Comparison of ENCODE assay signal across 10 cellular contexts in genomic region chr19:29809795-29810503, GRCh38. TPM values are rescaled to one million over a fixed set of nuclear protein-coding genes. Genes with fewer than 3 reads are reported as not detected.
DNase-seq lines count a peak whose midpoint lies in the region; ATAC-seq, FAIRE-seq and TF ChIP-seq lines count a peak whose summit lies in the region.
"Had no signal": no experiment of that assay in that cellular context is flagged by ENCODE, and none has a peak within 500 bp of the region (broad histone marks: within the 10 kb centered on the region; RNA-seq: fewer than 3 reads in every experiment).

No MANE protein-coding gene starts in this region.

- intact Hi-C loops in uterus (cut with DNase I; ENCODE audit: low total_unique reads): no loop called here

- H3K4me1 ChIP-seq in A549 (peaks cover 21% of the 10 kb centered on the region), DND-41 (ENCODE audit: insufficient read depth, low read length) (peaks cover 22% of the 10 kb centered on the region), upper lobe of left lung (peaks cover 5 to 23% (median 9%) of the 10 kb centered on the region in 4 donors), uterus (peaks cover 0 to 3% of the 10 kb centered on the region in 2 donors)

- TF ChIP-seq POLR2A in A549 (IDR thresholded peaks at IDR 0.05; ENCODE audit: low read length): no peak
- no peak for TF ChIP-seq POLR2A in upper lobe of left lung (IDR thresholded peaks at IDR 0.05)
- no peak for TF ChIP-seq POLR2A in uterus (IDR thresholded peaks at IDR 0.05)

- TF ChIP-seq CTCF in A549 (IDR thresholded peaks at IDR 0.05): no peak
- no peak for TF ChIP-seq CTCF in DND-41 (IDR thresholded peaks at IDR 0.05; ENCODE audit: borderline replicate concordance, extremely low read depth, low read length, poor library complexity, severe bottlenecking)
- no peak for TF ChIP-seq CTCF in upper lobe of left lung (IDR thresholded peaks at IDR 0.05)
- no peak for TF ChIP-seq CTCF in uterus (IDR thresholded peaks at IDR 0.05)

- H3K9me3 ChIP-seq in A549 (no peaks in the 10 kb centered on the region), DND-41 (ENCODE audit: insufficient read depth, low read length, severe bottlenecking) (no peaks in the 10 kb centered on the region), T-helper 17 cell (ENCODE audit: control insufficient read depth, low read length, poor library complexity, severe bottlenecking) (no peaks in the 10 kb centered on the region), upper lobe of left lung (no peaks in the 10 kb centered on the region), uterus (no peaks in the 10 kb centered on the region)
- H3K9me3 ChIP-seq: BLaER1 had no signal

- H3K36me3 Mint-ChIP-seq in T-helper 17 cell (ENCODE audit: low read depth) (no peaks in the 10 kb centered on the region), immature natural killer cell (no peaks in the 10 kb centered on the region)

- no peaks in the 10 kb centered on the region for H3K27me3 ChIP-seq in DND-41 (ENCODE audit: insufficient read depth, low read length, poor library complexity)
- no peaks in the 10 kb centered on the region for H3K27me3 ChIP-seq in upper lobe of left lung
- no peaks in the 10 kb centered on the region for H3K27me3 ChIP-seq in uterus
- H3K27me3 ChIP-seq: BLaER1, hepatocyte had no signal

- H3K27me3 Mint-ChIP-seq in T-helper 17 cell: no peaks in the 10 kb centered on the region
- H3K27me3 Mint-ChIP-seq in immature natural killer cell (ENCODE audit: low read depth in 3 of 3): peaks cover 4 to 14% (median 11%) of the 10 kb centered on the region in 3 donors

- H3K4me2 ChIP-seq in A549: peak overlapping the region; percentile 90; the same call in 2 of the 3 replicates
- H3K4me2 ChIP-seq in DND-41 (ENCODE audit: insufficient read depth, low read length): peak overlapping the region; percentile 73

- TF ChIP-seq EP300 in A549 (IDR thresholded peaks at IDR 0.05): no peak
- no peak for TF ChIP-seq EP300 in upper lobe of left lung (IDR thresholded peaks at IDR 0.05)

- H2AFZ ChIP-seq in DND-41 (ENCODE audit: low read depth, low read length): peak overlapping the region; percentile 34; the same call in 1 of the 2 replicates

- POLR2A ChIA-PET in A549 (lab: Yijun Ruan, JAX): interaction anchor here (1.2 kb wide), 1 partner anchor 35 kb away, joined by 3 read pairs; no protein-coding TSS in a partner anchor

- DNase-seq in A549 (ENCODE audit: low read depth in 1 of 2, low spot score in 1 of 2) (no peak), DND-41 (no peak), T-helper 17 cell (no peak), immature natural killer cell (no peak), upper lobe of left lung (no peak), DMS153 treated with DMSO at 0.1 percent for 48 hours (lab: John Stamatoyannopoulos, UW; ENCODE audit: unreplicated experiment) (no peak), uterus (no peak)
- no peak for DNase-seq in stimulated activated naive CD4-positive, alpha-beta T cell treated with Interleukin-2 at 50 U/mL for 16 hours (lab: John Stamatoyannopoulos, UW)

- peak overlapping the region; percentile 68; the same call in 1 of the 2 replicates for H3K9ac ChIP-seq in DND-41 (ENCODE audit: low read depth, low read length)

- WGBS in A549 (ENCODE audit: missing lambda C conversion rate): 89% methylated on average over 3 of the region's 3 CpGs
- WGBS in upper lobe of left lung, 2 donors: 98 to 100% methylated on average over 3 of the region's 3 CpGs

- no peak for TF ChIP-seq RAD21 in A549 (conservative IDR thresholded peaks at IDR 0.05 in 1 of 2, IDR thresholded peaks at IDR 0.05 in 1 of 2)

- CTCF ChIA-PET in A549 (lab: Yijun Ruan, JAX): interaction anchor here (1.0 to 5.0 kb wide), 9 partner anchors 10 to 93 kb away, joined by 4 to 31 read pairs (median 6); no protein-coding TSS in a partner anchor

- H3K27ac Mint-ChIP-seq in T-helper 17 cell: peak overlapping the region; percentile 85
- H3K27ac Mint-ChIP-seq in immature natural killer cell: peak overlapping the region in 5 of 6 donors; percentile 1 to 87 (median 53)

- H3K36me3 ChIP-seq in DND-41 (ENCODE audit: insufficient read depth, low read length) (peaks cover 7% of the 10 kb centered on the region; the same call in 1 of the 2 replicates), upper lobe of left lung (no peaks in the 10 kb centered on the region), uterus (no peaks in the 10 kb centered on the region)

- peak; percentile 96 for FAIRE-seq in A549 (lab: Jason Lieb, UNC)

- ATAC-seq in A549: no peak
- no peak for ATAC-seq in DND-41 (ENCODE audit: insufficient read depth, low read depth)
- ATAC-seq in T-helper 17 cell: no peak
- ATAC-seq in upper lobe of left lung (ENCODE audit: low FRiP score in 2 of 2): no peak

- no peaks in the 10 kb centered on the region for H4K20me1 ChIP-seq in DND-41 (ENCODE audit: insufficient read depth, low read length)
- H4K20me1 ChIP-seq: BLaER1 had no signal

- peaks cover 7% of the 10 kb centered on the region for H3K4me1 Mint-ChIP-seq in T-helper 17 cell
- H3K4me1 Mint-ChIP-seq in immature natural killer cell: peaks cover 10 to 20% of the 10 kb centered on the region in 2 donors

- peak overlapping the region; percentile 75 for H3K4me3 Mint-ChIP-seq in T-helper 17 cell
- H3K4me3 Mint-ChIP-seq in immature natural killer cell: peak overlapping the region in 4 of 5 donors; percentile 34 to 80 (median 74)

- H3K27ac ChIP-seq in A549 (peak overlapping the region in 1 of 2 experiments; percentile 90; a peak in 3 of 6 replicates), DND-41 (ENCODE audit: low read length) (0 out of 2 replicates have a peak overlapping the region, but pooled peaks have one; percentile 78), upper lobe of left lung (no peak overlapping the region), uterus (no peak overlapping the region)

- H3K79me2 ChIP-seq in DND-41 (ENCODE audit: insufficient read depth, low read length): no peaks in the 10 kb centered on the region
- H3K79me2 ChIP-seq: hepatocyte had no signal

- H3K9me3 Mint-ChIP-seq in immature natural killer cell: no peaks in the 10 kb centered on the region

- H3K4me3 ChIP-seq in A549 (no peak overlapping the region), DND-41 (ENCODE audit: low read depth in 1 of 2, low read length in 2 of 2) (peak overlapping the region in 1 of 2 experiments; percentile 71; a peak in 2 of 4 replicates), upper lobe of left lung (no peak overlapping the region), uterus (no peak overlapping the region)
- H3K4me3 ChIP-seq: hepatocyte had no signal

TF ChIP-seq in A549, 52 proteins besides CTCF, POLR2A, EP300 and RAD21:
- TF ChIP-seq RCOR1 (IDR thresholded peaks at IDR 0.05; ENCODE audit: low read depth, low read length): no peak
- TF ChIP-seq RNF2 (IDR thresholded peaks at IDR 0.05; ENCODE audit: borderline replicate concordance, low read depth): no peak
- no peak for TF ChIP-seq ELK1 (IDR thresholded peaks at IDR 0.05; ENCODE audit: low read depth, low read length)
- TF ChIP-seq CHD2 (IDR thresholded peaks at IDR 0.05; ENCODE audit: low read length, partially characterized antibody): no peak
- TF ChIP-seq FOXS1 (CRISPR knock-in tag; IDR thresholded peaks at IDR 0.05): no peak
- no peak for TF ChIP-seq TP53 (CRISPR knock-in tag; IDR thresholded peaks at IDR 0.05)
- no peak for TF ChIP-seq NPAS2 (CRISPR knock-in tag; IDR thresholded peaks at IDR 0.05; ENCODE audit: borderline replicate concordance)
- TF ChIP-seq RARB (CRISPR knock-in tag; IDR thresholded peaks at IDR 0.05): no peak
- TF ChIP-seq BCL3 (IDR thresholded peaks at IDR 0.05): no peak
- TF ChIP-seq CBX8 (IDR thresholded peaks at IDR 0.05): no peak
- no peak for TF ChIP-seq HOXB5 (CRISPR knock-in tag; IDR thresholded peaks at IDR 0.05)
- no peak for TF ChIP-seq SMC3 (IDR thresholded peaks at IDR 0.05)
- no peak for TF ChIP-seq NFE2L2 (conservative IDR thresholded peaks at IDR 0.05; ENCODE audit: low read length)

RNA-seq across cellular contexts. Expression of gene CCNE1, which starts 1.8 kb away (rescaled TPM):
- polyA plus RNA-seq in A549 (2011; rRNA removed) (15.4 and 18.3 TPM in 2 replicates), A549 (2017; fragmentation: RNase III; extraction: RNeasy Plus Mini Kit Qiagen cat#74134 plus additional on column Dnase treatment) (25.0 to 26.9 TPM (median 25.2 TPM) in 3 replicates), immature natural killer cell (under 1 TPM in 2 of 3 donors, not detected in 1; 0.22 to 0.39 TPM)
- polyA plus RNA-seq in A549 (2012; cell fraction: cytosol; rRNA removed): 20.9 and 21.4 TPM in 2 replicates
- 21.9 and 34.2 TPM in 2 replicates for polyA plus RNA-seq in A549 (2012; cell fraction: nucleus; rRNA removed)
- 14.1 and 15.5 TPM in 2 replicates for polyA minus RNA-seq in A549 (2011; rRNA and poly(A)+ RNA removed)
- total RNA-seq in T-helper 17 cell (1 to 10 TPM; 3.8 to 7.4 TPM), upper lobe of left lung (1 to 10 TPM in 2 of 6 donors, under 1 TPM in 3, not detected in 1; 0.46 to 1.5 (median 0.91) TPM), uterus (1 to 10 TPM in 1 of 4 donors, under 1 TPM in 1, not detected in 2; 0.70 to 5.5 TPM)
